9 cellular contexts compared by ENCODE assay signal in genomic region chr20:31671324-31671723, GRCh38. TPM values are rescaled to one million over a fixed set of nuclear protein-coding genes. Genes with fewer than 3 reads are reported as not detected.
DNase-seq lines count a peak whose midpoint lies in the region; ATAC-seq and TF ChIP-seq lines count a peak whose summit lies in the region.
"Had no signal": no experiment of that assay in that cellular context is flagged by ENCODE, and none has a peak within 500 bp of the region (broad histone marks: within the 10 kb centered on the region; RNA-seq: fewer than 3 reads in every experiment).

No MANE protein-coding gene starts in this region.

- peaks cover 7% of the 10 kb centered on the region; the same call in 1 of the 2 replicates for H4K20me1 ChIP-seq in BLaER1

- H3K4me3 ChIP-seq in BLaER1 (no peak overlapping the region), RWPE2 (ENCODE audit: severe bottlenecking) (no peak overlapping the region)

- H3K27ac Mint-ChIP-seq in progenitor cell of endocrine pancreas = peak overlapping the region; percentile 68

- no peak for TF ChIP-seq CTCF in RWPE2 (IDR thresholded peaks at IDR 0.05; ENCODE audit: poor library complexity, severe bottlenecking)
- no peak for TF ChIP-seq CTCF in progenitor cell of endocrine pancreas (IDR thresholded peaks at IDR 0.05; ENCODE audit: unreplicated experiment)

- ATAC-seq in RWPE2 (ENCODE audit: low read depth) (no peak), HG03354 (IDR thresholded peaks at IDR 0.05; ENCODE audit: poor library complexity, severe bottlenecking, unreplicated experiment) (no peak), sciatic nerve (no peak)

- H3K27me3 ChIP-seq in BLaER1 (no peaks in the 10 kb centered on the region), RWPE2 (ENCODE audit: insufficient read depth, poor library complexity, severe bottlenecking) (no peaks in the 10 kb centered on the region)

- H3K36me3 ChIP-seq in BLaER1 (peaks cover 43% of the 10 kb centered on the region), RWPE2 (ENCODE audit: low read depth) (peaks cover 99% of the 10 kb centered on the region)

- H3K4me3 Mint-ChIP-seq in progenitor cell of endocrine pancreas (ENCODE audit: low read depth) = no peak overlapping the region

- H3K4me1 Mint-ChIP-seq in progenitor cell of endocrine pancreas (ENCODE audit: low read depth) = peaks cover 23% of the 10 kb centered on the region

- no peaks in the 10 kb centered on the region for H3K9me3 ChIP-seq in BLaER1
- no peaks in the 10 kb centered on the region for H3K9me3 ChIP-seq in RWPE2 (ENCODE audit: severe bottlenecking)

- intact Hi-C loops in sciatic nerve (cut with DNase I) = no loop called here

- H3K9ac ChIP-seq in BLaER1 = no peak overlapping the region

- DNase-seq in RWPE2 (ENCODE audit: low spot score) = no peak
- DNase-seq in epithelial cell of prostate (ENCODE audit: low read depth, low spot score) = no peak
- DNase-seq in progenitor cell of endocrine pancreas (ENCODE audit: low spot score, unreplicated experiment) = no peak
- DNase-seq in NCI-H146 treated with DMSO at 0.1 percent for 48 hours (lab: John Stamatoyannopoulos, UW; ENCODE audit: unreplicated experiment) = no peak
- DNase-seq in DMS79 (lab: John Stamatoyannopoulos, UW) = no peak
- no peak for DNase-seq in sciatic nerve (ENCODE audit: low spot score)
- DNase-seq: NCI-H1436 had no signal

- peaks cover 96% of the 10 kb centered on the region for H3K4me1 ChIP-seq in BLaER1
- H3K4me1 ChIP-seq in RWPE2 (ENCODE audit: insufficient read depth, poor library complexity, severe bottlenecking) = peaks cover 16% of the 10 kb centered on the region

- peak overlapping the region; percentile 25; the same call in 1 of the 2 replicates for H3K4me2 ChIP-seq in BLaER1

- H3K27ac ChIP-seq in BLaER1 (peak overlapping the region; percentile 86; the same call in 1 of the 2 replicates), RWPE2 (ENCODE audit: poor library complexity, severe bottlenecking) (peak overlapping the region; percentile 47), epithelial cell of prostate (peak overlapping the region; percentile 39)

- H3K9me3 Mint-ChIP-seq in progenitor cell of endocrine pancreas (ENCODE audit: low read depth) = no peaks in the 10 kb centered on the region

- H3K36me3 Mint-ChIP-seq in progenitor cell of endocrine pancreas (ENCODE audit: insufficient read depth) = peaks cover 19% of the 10 kb centered on the region

- no peaks in the 10 kb centered on the region for H3K27me3 Mint-ChIP-seq in progenitor cell of endocrine pancreas

RNA-seq across cellular contexts. Expression of gene COX4I2, which starts 33.6 kb away (rescaled TPM):
- total RNA-seq in progenitor cell of endocrine pancreas (not detected in 2 replicates), sciatic nerve (8.3 TPM)

RNA-seq across cellular contexts. Expression of gene BCL2L1, which starts 51.3 kb away (rescaled TPM):
- 130 and 136 TPM in 2 replicates for total RNA-seq in progenitor cell of endocrine pancreas
- total RNA-seq in sciatic nerve = 112 TPM
